ENCODE assay signal across 12 cellular contexts in genomic region chr6:128882560-128882959, GRCh38. TPM values are rescaled to one million over a fixed set of nuclear protein-coding genes. Genes with fewer than 3 reads are reported as not detected.
DNase-seq lines count a peak whose midpoint lies in the region; ATAC-seq, FAIRE-seq and TF ChIP-seq lines count a peak whose summit lies in the region.
"Had no signal": no experiment of that assay in that cellular context is flagged by ENCODE, and none has a peak within 500 bp of the region (broad histone marks: within the 10 kb centered on the region; RNA-seq: fewer than 3 reads in every experiment).

No MANE protein-coding gene starts in this region.

- H3K9ac ChIP-seq in HepG2 (ENCODE audit: insufficient read depth, low read depth, low read length), result no peak overlapping the region

- no peak for TF ChIP-seq RAD21 in HepG2 (CRISPR knock-in tag; IDR thresholded peaks at IDR 0.05)

- FAIRE-seq in HepG2 (lab: Jason Lieb, UNC), result no peak

- H3K27me3 ChIP-seq in HepG2 (ENCODE audit: control insufficient read depth in 1 of 2, insufficient read depth in 2 of 2, low read length in 2 of 2), result peaks cover 2 to 10% of the 10 kb centered on the region in 2 experiments; a peak in 3 of 5 replicates
- H3K27me3 ChIP-seq in right lobe of liver, result no peaks in the 10 kb centered on the region
- H3K27me3 ChIP-seq in esophagus muscularis mucosa, result no peaks in the 10 kb centered on the region
- H3K27me3 ChIP-seq in aorta (ENCODE audit: control insufficient read depth in 1 of 2, insufficient read depth in 2 of 2, low read length in 1 of 2), result no peaks in the 10 kb centered on the region

- 5% methylated on average over 2 of the region's 2 CpGs for WGBS in HepG2 (ENCODE audit: low lambda C conversion rate)
- WGBS in right lobe of liver (ENCODE audit: insufficient coverage, low coverage, low lambda C conversion rate, missing lambda C conversion rate), result 15% methylated on average over 2 of the region's 2 CpGs
- WGBS in esophagus muscularis mucosa, result 64% methylated on average over 2 of the region's 2 CpGs
- WGBS in aorta, 2 donors, result 21 to 30% methylated on average over 2 of the region's 2 CpGs

- no peak for TF ChIP-seq POLR2A in HepG2 (IDR thresholded peaks at IDR 0.05; ENCODE audit: insufficient read depth in 1 of 2, low read depth in 2 of 2, low read length in 2 of 2)
- no peak for TF ChIP-seq POLR2A in right lobe of liver (IDR thresholded peaks at IDR 0.05)
- no peak for TF ChIP-seq POLR2A in esophagus muscularis mucosa (IDR thresholded peaks at IDR 0.05; ENCODE audit: low read depth)

- H3K4me3 ChIP-seq in HepG2 (replicated peaks in 1 of 3; ENCODE audit: insufficient read depth in 1 of 3, low read depth in 2 of 3, low read length in 3 of 3) (no peak overlapping the region), right lobe of liver (no peak overlapping the region), esophagus muscularis mucosa (peak overlapping the region; percentile 58 to 67 (median 64)), aorta (ENCODE audit: low read length in 2 of 2) (peak overlapping the region; percentile 46 to 78)
- H3K4me3 ChIP-seq: SK-N-MC had no signal

- no TSS peak for BruUV-seq in HepG2 (replicated peaks; lab: Mats Ljungman, UMichigan)

- peak overlapping the region; percentile 75 to 90 (median 87) for H3K27ac Mint-ChIP-seq in nephron
- H3K27ac Mint-ChIP-seq: activated T-helper 2 cell treated with anti-CD3 and anti-CD28 coated beads, Interferon-gamma antibody, Interleukin-2, Interleukin-4, amounts not matched to agents 10 μg/mL and 5 μg/mL and 100 μg/mL, durations not matched to agents 14 hours and 24 hours and 36 hours had no signal

- peaks cover 19% of the 10 kb centered on the region for H3K4me1 Mint-ChIP-seq in nephron

- intact Hi-C loops in HepG2 (cut with micrococcal nuclease; ENCODE audit: unreplicated experiment), result no loop called here
- intact Hi-C loops in right lobe of liver (cut with DNase I), result no loop called here
- intact Hi-C loops in esophagus muscularis mucosa (cut with DNase I), result no loop called here
- intact Hi-C loops in aorta (cut with DNase I), result no loop called here

- H3K36me3 Mint-ChIP-seq in nephron (ENCODE audit: low read depth), result no peaks in the 10 kb centered on the region

- no peaks in the 10 kb centered on the region for H3K79me2 ChIP-seq in HepG2 (ENCODE audit: insufficient read depth, low read length)

- in situ Hi-C loops in HepG2 (cut with HindIII; ENCODE audit: extremely low pct_ligation_motif_present, low pct_unique_long_range_greater_than_20kb), result no loop called here

- no peaks in the 10 kb centered on the region for H4K20me1 ChIP-seq in HepG2 (ENCODE audit: insufficient read depth, low read length)

- DNase-seq in HepG2 (ENCODE audit: low spot score) (no peak), right lobe of liver (no peak), esophagus muscularis mucosa (ENCODE audit: extremely low spot score) (no peak), aorta (no peak)
- DNase-seq: NCI-H1694 had no signal

- no peaks in the 10 kb centered on the region for H3K36me3 ChIP-seq in HepG2 (replicated peaks in 1 of 2; ENCODE audit: control insufficient read depth in 1 of 2, insufficient read depth in 2 of 2, low read length in 2 of 2)
- H3K36me3 ChIP-seq in right lobe of liver, result no peaks in the 10 kb centered on the region
- no peaks in the 10 kb centered on the region for H3K36me3 ChIP-seq in esophagus muscularis mucosa
- H3K36me3 ChIP-seq in aorta (ENCODE audit: control insufficient read depth in 1 of 2, insufficient read depth in 2 of 2, low read length in 1 of 2), result no peaks in the 10 kb centered on the region

- POLR2A ChIA-PET in HepG2 (lab: Yijun Ruan, JAX), result no interaction called here

- ATAC-seq in HepG2 (peak; percentile 68), right lobe of liver (no peak), aorta (ENCODE audit: low FRiP score) (peak; percentile 59), GM21723 (IDR thresholded peaks at IDR 0.05; ENCODE audit: unreplicated experiment) (no peak), HG02852 (IDR thresholded peaks at IDR 0.05; ENCODE audit: unreplicated experiment) (no peak), GM21367 (IDR thresholded peaks at IDR 0.05; ENCODE audit: unreplicated experiment) (no peak)

- no peak overlapping the region for H3K27ac ChIP-seq in HepG2 (ENCODE audit: extremely low read length, insufficient read depth, low read length)
- no peak overlapping the region for H3K27ac ChIP-seq in right lobe of liver
- peak overlapping the region; percentile 45 to 77 (median 72) for H3K27ac ChIP-seq in esophagus muscularis mucosa (replicated peaks in 1 of 4)
- H3K27ac ChIP-seq in aorta (ENCODE audit: low read depth in 1 of 2, low read length in 2 of 2), result peak overlapping the region in 1 of 2 donors; percentile 31
- H3K27ac ChIP-seq: C4-2B, SK-N-MC had no signal

- H3K4me1 ChIP-seq in HepG2 (ENCODE audit: insufficient read depth, low read length) (no peaks in the 10 kb centered on the region), right lobe of liver (no peaks in the 10 kb centered on the region), esophagus muscularis mucosa (peaks cover 3 to 13% (median 8%) of the 10 kb centered on the region in 4 donors), aorta (ENCODE audit: control insufficient read depth in 1 of 2, insufficient read depth in 2 of 2, low read length in 2 of 2) (no peaks in the 10 kb centered on the region)

- CTCF ChIA-PET in HepG2 (lab: Yijun Ruan, JAX; ENCODE audit: low intra/inter-chr PET ratio, low total read pairs), result no interaction called here

- no peaks in the 10 kb centered on the region for H3K9me3 Mint-ChIP-seq in nephron
- H3K9me3 Mint-ChIP-seq: activated T-helper 2 cell treated with anti-CD3 and anti-CD28 coated beads, Interferon-gamma antibody, Interleukin-2, Interleukin-4, amounts not matched to agents 10 μg/mL and 5 μg/mL and 100 μg/mL, durations not matched to agents 14 hours and 24 hours and 36 hours had no signal

- TF ChIP-seq CTCF in HepG2 (CRISPR knock-in tag; IDR thresholded peaks at IDR 0.05) (no peak), right lobe of liver (IDR thresholded peaks at IDR 0.05) (no peak), esophagus muscularis mucosa (IDR thresholded peaks at IDR 0.05) (no peak), nephron (IDR thresholded peaks at IDR 0.05; ENCODE audit: unreplicated experiment in 3 of 3) (no peak)

- peak overlapping the region; percentile 81 to 95 (median 93) for H3K4me3 Mint-ChIP-seq in nephron

- H3K9me3 ChIP-seq in HepG2 (ENCODE audit: low read length) (no peaks in the 10 kb centered on the region), right lobe of liver (no peaks in the 10 kb centered on the region), esophagus muscularis mucosa (no peaks in the 10 kb centered on the region), aorta (ENCODE audit: control insufficient read depth, low read length) (no peaks in the 10 kb centered on the region)

- H3K4me2 ChIP-seq in HepG2 (ENCODE audit: low read depth, low read length), result no peak overlapping the region

- no peaks in the 10 kb centered on the region for H3K27me3 Mint-ChIP-seq in nephron (ENCODE audit: low read depth)

- TF ChIP-seq EP300 in HepG2 (IDR thresholded peaks at IDR 0.05; ENCODE audit: low read depth in 2 of 2, low read length in 2 of 2) (no peak), HepG2 (CRISPR knock-in tag; IDR thresholded peaks at IDR 0.05; ENCODE audit: borderline replicate concordance) (no peak), esophagus muscularis mucosa (IDR thresholded peaks at IDR 0.05) (no peak)

- no peak overlapping the region for H2AFZ ChIP-seq in HepG2 (ENCODE audit: low read length)

TF ChIP-seq in HepG2, 621 proteins besides CTCF, POLR2A, EP300 and RAD21 (continues in another document):
- TF ChIP-seq ZC3H13 (CRISPR knock-in tag; IDR thresholded peaks at IDR 0.05) (no peak), SP1 (IDR thresholded peaks at IDR 0.05) (no peak), SP1 (CRISPR knock-in tag; IDR thresholded peaks at IDR 0.05) (no peak), MED1 (CRISPR knock-in tag; IDR thresholded peaks at IDR 0.05) (no peak), ZNF629 (CRISPR knock-in tag; conservative IDR thresholded peaks at IDR 0.05) (no peak), ZNF547 (CRISPR knock-in tag; IDR thresholded peaks at IDR 0.05) (no peak), ZSCAN20 (CRISPR knock-in tag; IDR thresholded peaks at IDR 0.05; ENCODE audit: borderline replicate concordance) (no peak), CREB1 (IDR thresholded peaks at IDR 0.05) (no peak), CREB1 (CRISPR knock-in tag; IDR thresholded peaks at IDR 0.05) (no peak), ZNF501 (CRISPR knock-in tag; IDR thresholded peaks at IDR 0.05) (no peak), ZNF670 (CRISPR knock-in tag; IDR thresholded peaks at IDR 0.05; ENCODE audit: borderline replicate concordance) (no peak), DPF2 (CRISPR knock-in tag; IDR thresholded peaks at IDR 0.05; ENCODE audit: borderline replicate concordance, low read depth) (no peak), FLYWCH1 (CRISPR knock-in tag; IDR thresholded peaks at IDR 0.05) (no peak)

RNA-seq across cellular contexts. Expression of gene LAMA2, which starts 0.4 kb away (rescaled TPM):
- 0.11 and 0.91 TPM in 2 replicates for total RNA-seq in HepG2 (2016; rRNA removed; fragmentation: Illumina TruSeq; extraction: Trizol)
- not detected in 2 replicates for total RNA-seq in HepG2 (2016; cell fraction: cytosol; rRNA removed; fragmentation: Illumina TruSeq; extraction: Trizol; ENCODE audit: low read depth)
- total RNA-seq in HepG2 (2016; cell fraction: insoluble cytoplasmic fraction; rRNA removed; fragmentation: Illumina TruSeq; extraction: Trizol), result 0.11 and 0.18 TPM in 2 replicates
- total RNA-seq in HepG2 (2016; cell fraction: membrane; rRNA removed; fragmentation: Illumina TruSeq; extraction: Trizol), result 0.03 and 0.96 TPM in 2 replicates
- total RNA-seq in HepG2 (2016; cell fraction: nucleus; rRNA removed; fragmentation: Illumina TruSeq; extraction: Trizol), result not detected in 2 replicates
- 0.28 and 0.52 TPM in 2 replicates for polyA plus RNA-seq in HepG2 (2011; rRNA removed)
- 0.17 and 0.50 TPM in 2 replicates for polyA plus RNA-seq in HepG2 (2011; cell fraction: cytosol; rRNA removed)
- polyA plus RNA-seq in HepG2 (2011; cell fraction: nucleus; rRNA removed), result not detected in 2 replicates
- not detected in 2 replicates for polyA plus RNA-seq in HepG2 (2012)
- not detected in 2 replicates for polyA plus RNA-seq in HepG2 (2016; cell fraction: cytosol; fragmentation: Illumina TruSeq; extraction: Trizol; ENCODE audit: low read depth)
- polyA plus RNA-seq in HepG2 (2016; cell fraction: insoluble cytoplasmic fraction; fragmentation: Illumina TruSeq; extraction: Trizol; ENCODE audit: low read depth), result 0.22 and 0.36 TPM in 2 replicates
- 0.12 TPM in 1 of 2 replicates, not detected in the other for polyA plus RNA-seq in HepG2 (2016; cell fraction: membrane; fragmentation: Illumina TruSeq; extraction: Trizol; ENCODE audit: low read depth)
- polyA plus RNA-seq in HepG2 (2016; cell fraction: nucleus; fragmentation: Illumina TruSeq; extraction: Trizol; ENCODE audit: insufficient read depth, low read depth), result not detected in 2 replicates
- polyA minus RNA-seq in HepG2 (2011; rRNA and poly(A)+ RNA removed; ENCODE audit: low replicate concordance), result 0.14 TPM in 1 of 2 replicates, not detected in the other
- polyA minus RNA-seq in HepG2 (2011; cell fraction: cytosol; rRNA and poly(A)+ RNA removed), result not detected in 2 replicates
- not detected in 2 replicates for polyA minus RNA-seq in HepG2 (2011; cell fraction: nucleus; rRNA and poly(A)+ RNA removed)
- total RNA-seq in right lobe of liver, result 10 to 100 TPM in 1 of 6 experiments, 1 to 10 TPM in 5; 2.9 to 12.1 (median 6.2) TPM
- 100 to 1,000 TPM; 115 to 153 (median 134) TPM for total RNA-seq in esophagus muscularis mucosa
- total RNA-seq in aorta, result 10 to 100 TPM; 40.9 to 86.5 TPM
- polyA plus RNA-seq in aorta, result 10 to 100 TPM in 1 of 2 donors, 1 to 10 TPM in 1; 6.0 to 52.0 TPM

Comparison
In these comparisons a context has a peak if more than half of its experiments do, and no peak if none do; other contexts are left out.
1. ATAC-seq: peak in HepG2 (single experiment) and aorta (single experiment); none in right lobe of liver (0 of 4), GM21723 (single experiment), HG02852 (single experiment) and GM21367 (single experiment).
2. H3K27ac ChIP-seq: peak in esophagus muscularis mucosa (4 of 4); none in HepG2 (single experiment) and right lobe of liver (0 of 3).
3. H3K4me3 ChIP-seq: peak in esophagus muscularis mucosa (4 of 4) and aorta (2 of 2); none in HepG2 (0 of 3) and right lobe of liver (0 of 3).